In genomic region chr20:33231237-33231636, GRCh38 we compare ENCODE assay signal across 24 cellular contexts. TPM values are rescaled to one million over a fixed set of nuclear protein-coding genes. Genes with fewer than 3 reads are reported as not detected.
"Had no signal": no experiment of that assay in that cellular context is flagged by ENCODE, and none has a peak within 500 bp of the region (broad histone marks: within the 10 kb centered on the region; RNA-seq: fewer than 3 reads in every experiment).

No MANE protein-coding gene starts in this region.

- DNase-seq: KBM-7, MV-4-11, NCI-H1048, NCI-H1436, NCI-H187, NCI-H2029, NCI-H2081 treated with DMSO at 0.1 percent for 48 hours, NCI-H2171, NCI-H226, NCI-H446, NCI-H510A, NCI-H524 treated with DMSO at 0.1 percent for 48 hours, NCI-H69, NCI-H774, RPMI8226, SHP77, SK-N-SH, SW 1271 had no signal

- H3K27ac ChIP-seq: HL-60 had no signal

- FAIRE-seq: HTR-8/SVneo, RCC 7860 had no signal

- H3K9ac ChIP-seq: SK-N-SH had no signal

- H3K9me3 ChIP-seq: SK-N-SH had no signal

- H3K4me2 ChIP-seq: SK-N-SH had no signal

RNA-seq across cellular contexts. Expression of gene BPIFA1, which starts 4.6 kb away (rescaled TPM):
- total RNA-seq: LHCN-M2, MCF 10A, SK-MEL-5 had no signal
- polyA plus RNA-seq: SK-N-SH had no signal

RNA-seq across cellular contexts. Expression of gene BPIFA3, which starts 14.1 kb away (rescaled TPM):
- total RNA-seq: LHCN-M2, MCF 10A, SK-MEL-5 had no signal
- polyA plus RNA-seq: SK-N-SH had no signal

RNA-seq across cellular contexts. Expression of gene BPIFB1, which starts 51.8 kb away (rescaled TPM):
- total RNA-seq: LHCN-M2, MCF 10A, SK-MEL-5 had no signal
- polyA plus RNA-seq: SK-N-SH had no signal
